In genomic region chr3:177916461-177916860, GRCh38 we compare ENCODE assay signal across 30 cellular contexts.
"Had no signal": no experiment of that assay in that cellular context is flagged by ENCODE, and none has a peak within 500 bp of the region (broad histone marks: within the 10 kb centered on the region; RNA-seq: fewer than 3 reads in every experiment).

No MANE protein-coding gene starts in this region.

- H3K36me3 Mint-ChIP-seq: activated naive CD4-positive, alpha-beta T cell treated with anti-CD3 and anti-CD28 coated beads, Interleukin-2, amount 10 ng/mL, durations not matched to agents 7 days and 5 days; brain had no signal

- H3K4me3 ChIP-seq: ascending aorta, esophagus muscularis mucosa had no signal

- H3K4me3 Mint-ChIP-seq: activated B cell treated with CpG ODN at 0.5 μM for 24 hours; activated CD8-positive, alpha-beta T cell treated with anti-CD3 and anti-CD28 coated beads for 36 hours; activated naive CD4-positive, alpha-beta T cell treated with anti-CD3 and anti-CD28 coated beads, Interleukin-2, amount 10 ng/mL, durations not matched to agents 7 days and 5 days; activated naive CD8-positive, alpha-beta T cell treated with anti-CD3 and anti-CD28 coated beads, Interleukin-2, amount 10 ng/mL, durations not matched to agents 7 days and 5 days; brain; endodermal cell; T-helper 17 cell; T-helper 2 cell treated with Interferon-gamma antibody and Interleukin-4, amounts not matched to agents 5 μg/mL and 100 μg/mL, for 36 hours had no signal

- FAIRE-seq: colon, frontal cortex had no signal

- H3K27me3 Mint-ChIP-seq: activated B cell treated with CpG ODN at 0.5 μM for 24 hours; activated CD8-positive, alpha-beta T cell treated with anti-CD3 and anti-CD28 coated beads for 36 hours; activated naive CD4-positive, alpha-beta T cell treated with anti-CD3 and anti-CD28 coated beads, Interleukin-2, amount 10 ng/mL, durations not matched to agents 7 days and 5 days; activated naive CD8-positive, alpha-beta T cell treated with anti-CD3 and anti-CD28 coated beads, Interleukin-2, amount 10 ng/mL, durations not matched to agents 7 days and 5 days; T-helper 17 cell had no signal

- H3K27me3 ChIP-seq: ascending aorta, esophagus muscularis mucosa had no signal

- H3K36me3 ChIP-seq: ascending aorta, esophagus muscularis mucosa, WERI-Rb-1 had no signal

- H3K27ac Mint-ChIP-seq: activated B cell treated with CpG ODN at 0.5 μM for 24 hours; activated CD8-positive, alpha-beta T cell treated with anti-CD3 and anti-CD28 coated beads for 36 hours; activated naive CD4-positive, alpha-beta T cell treated with anti-CD3 and anti-CD28 coated beads, Interleukin-2, amount 10 ng/mL, durations not matched to agents 7 days and 5 days; activated naive CD4-positive, alpha-beta T cell treated with anti-CD3 and anti-CD28 coated beads, Interleukin-2, amount 50 U/mL, for 72 hours; activated naive CD8-positive, alpha-beta T cell treated with anti-CD3 and anti-CD28 coated beads, Interleukin-2, amount 10 ng/mL, durations not matched to agents 7 days and 5 days; endodermal cell; T-helper 17 cell; T-helper 2 cell treated with Interferon-gamma antibody and Interleukin-4, amounts not matched to agents 5 μg/mL and 100 μg/mL, for 36 hours had no signal

- ATAC-seq: activated CD4-positive, CD25-positive, alpha-beta regulatory T cell treated with anti-CD3 and anti-CD28 coated beads, Interleukin-2, amount 50 U/mL, for 24 hours; activated CD8-positive, alpha-beta T cell treated with anti-CD3 and anti-CD28 coated beads for 36 hours; activated naive CD4-positive, alpha-beta T cell treated with anti-CD3 and anti-CD28 coated beads, Interleukin-2, amount 50 U/mL, for 72 hours; T-helper 17 cell had no signal

- H3K4me1 Mint-ChIP-seq: activated B cell treated with CpG ODN at 0.5 μM for 24 hours; activated naive CD4-positive, alpha-beta T cell treated with anti-CD3 and anti-CD28 coated beads, Interleukin-2, amount 10 ng/mL, durations not matched to agents 7 days and 5 days; activated naive CD8-positive, alpha-beta T cell treated with anti-CD3 and anti-CD28 coated beads, Interleukin-2, amount 10 ng/mL, durations not matched to agents 7 days and 5 days; brain; endodermal cell; T-helper 17 cell had no signal

- H3K9me3 Mint-ChIP-seq: activated naive CD4-positive, alpha-beta T cell treated with anti-CD3 and anti-CD28 coated beads, Interleukin-2, amount 10 ng/mL, durations not matched to agents 7 days and 5 days; T-helper 2 cell treated with Interferon-gamma antibody and Interleukin-4, amounts not matched to agents 5 μg/mL and 100 μg/mL, for 36 hours had no signal

- DNase-seq: activated B cell treated with CpG ODN at 0.5 μM for 24 hours; activated CD4-positive, alpha-beta T cell treated with anti-CD3 and anti-CD28 coated beads for 48 hours; activated CD4-positive, alpha-beta T cell treated with anti-CD3 and anti-CD28 coated beads, Interleukin-2, amount 50 U/mL, for 1 hour; activated CD4-positive, alpha-beta T cell treated with anti-CD3 and anti-CD28 coated beads, Interleukin-2, amount 50 U/mL, for 48 hours; activated CD8-positive, alpha-beta memory T cell treated with anti-CD3 and anti-CD28 coated beads for 24 hours; activated CD8-positive, alpha-beta T cell treated with anti-CD3 and anti-CD28 coated beads for 36 hours; activated gamma-delta T cell; activated naive CD4-positive, alpha-beta T cell; activated naive CD4-positive, alpha-beta T cell treated with anti-CD3 and anti-CD28 coated beads, Interleukin-2, amount 10 ng/mL, durations not matched to agents 7 days and 5 days; activated naive CD8-positive, alpha-beta T cell treated with anti-CD3 and anti-CD28 coated beads, Interleukin-2, amount 10 ng/mL, durations not matched to agents 7 days and 5 days; activated T-cell treated with anti-CD3 and anti-CD28 coated beads, Interleukin-2, amount 50 U/mL, for 48 hours; caudate nucleus; cortex of kidney; dermis blood vessel endothelial cell; effector CD8-positive, alpha-beta T cell; endodermal cell; erythroblast; head of caudate nucleus; T-helper 1 cell; T-helper 17 cell; T1000; WERI-Rb-1 had no signal
